Comparison of ENCODE assay signal across 8 cellular contexts in the genomic region with DNA sequence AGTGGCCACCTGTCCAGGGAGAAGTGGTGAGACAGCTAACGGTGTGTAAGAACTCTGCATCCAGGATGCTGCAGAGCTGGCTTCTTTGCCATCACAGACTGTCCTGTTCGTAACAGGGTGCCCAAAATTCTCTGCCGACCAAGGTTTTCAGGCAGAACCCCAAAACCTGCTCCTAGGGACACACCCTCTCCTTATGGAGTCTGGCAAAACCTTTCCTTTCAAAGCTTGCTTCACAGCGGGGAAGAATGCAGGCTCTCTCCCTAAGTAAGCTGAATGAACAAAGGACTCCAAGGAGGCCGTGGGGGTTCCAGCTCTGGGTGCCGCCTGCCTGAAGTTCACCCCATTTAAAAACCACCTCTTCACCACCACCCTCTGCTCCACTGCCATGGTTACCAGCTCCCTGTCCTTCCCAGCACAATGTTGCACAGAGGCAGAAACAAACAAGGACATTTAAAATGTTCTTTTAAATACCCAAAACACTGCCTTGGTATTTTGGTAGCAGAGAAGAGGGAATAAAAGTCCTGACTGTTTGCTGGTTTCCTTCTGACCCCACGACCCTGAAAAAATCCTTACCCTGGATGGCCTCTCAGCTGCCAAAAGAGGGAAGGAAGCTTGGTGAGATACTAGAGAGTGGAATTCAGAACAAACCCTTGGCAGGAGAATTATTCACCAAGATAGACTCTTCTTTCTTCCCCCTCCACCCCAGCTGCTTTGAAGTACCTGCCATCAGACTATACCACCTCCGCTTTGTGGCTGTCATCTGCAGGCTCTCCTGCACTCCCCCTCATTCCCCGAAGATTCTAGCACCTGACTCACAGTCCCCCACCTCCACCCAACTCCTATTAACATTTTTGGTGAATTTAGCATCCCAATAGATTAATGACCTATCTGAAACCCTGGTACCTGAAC.
DNase-seq lines count a peak whose midpoint lies in the region; TF ChIP-seq lines count a peak whose summit lies in the region.

No MANE protein-coding gene starts in this region.

- H3K36me3 ChIP-seq in ES-I3 (ENCODE audit: insufficient read depth, low read length): no peaks in the 10 kb centered on the region
- H3K36me3 ChIP-seq in NT2/D1 (ENCODE audit: insufficient read depth, insufficient read length, low read length): no peaks in the 10 kb centered on the region

- H3K9ac ChIP-seq in ES-I3 (ENCODE audit: low read depth, low read length) (peak overlapping the region; percentile 89), NT2/D1 (ENCODE audit: insufficient read length, low read depth) (peak overlapping the region; percentile 90)

- DNase-seq in NT2/D1 (ENCODE audit: low read depth, low spot score): no peak
- no peak for DNase-seq in astrocyte of the cerebellum (ENCODE audit: low read depth)
- DNase-seq in kidney glomerular epithelial cell (lab: John Stamatoyannopoulos, UW): peak; percentile 54
- DNase-seq in stimulated activated CD4-positive, alpha-beta T cell treated with anti-CD3 and anti-CD28 coated beads, TNF-alpha, amount 100 ng/mL, for 1 hour (ENCODE audit: low read depth in 3 of 3, low spot score in 1 of 3): peak in 2 of 3 donors; percentile 19 to 28
- no peak for DNase-seq in NCI-H1436 (lab: John Stamatoyannopoulos, UW)
- no peak for DNase-seq in NCI-H1694 (lab: John Stamatoyannopoulos, UW)
- DNase-seq in RKO (ENCODE audit: low spot score): no peak

- no peak for TF ChIP-seq CTCF in astrocyte of the cerebellum (IDR thresholded peaks at IDR 0.05; ENCODE audit: low read depth, low read length, missing control alignments)

- no peaks in the 10 kb centered on the region for H3K9me3 ChIP-seq in ES-I3 (ENCODE audit: control insufficient read depth, insufficient read depth, low read length)
- H3K9me3 ChIP-seq in NT2/D1 (ENCODE audit: insufficient read depth, low read length): no peaks in the 10 kb centered on the region

- in situ Hi-C loops in astrocyte of the cerebellum (cut with HindIII; ENCODE audit: low sequenced_read_pairs): loop anchor here (5.0 kb wide), 1 partner anchor 56 kb away; no protein-coding TSS in a partner anchor

- H3K4me1 ChIP-seq in ES-I3 (ENCODE audit: insufficient read depth, low read length) (peaks cover 13% of the 10 kb centered on the region), NT2/D1 (ENCODE audit: insufficient read depth, insufficient read length) (peaks cover 4% of the 10 kb centered on the region)

- peak overlapping the region; percentile 61 for H3K4me3 ChIP-seq in NT2/D1 (ENCODE audit: insufficient read length, low read depth)
- H3K4me3 ChIP-seq in astrocyte of the cerebellum (ENCODE audit: low read depth, low read length): peak overlapping the region; percentile 48

- peaks cover 3% of the 10 kb centered on the region for H3K27me3 ChIP-seq in NT2/D1 (ENCODE audit: insufficient read depth, insufficient read length)

Comparison
In these comparisons a context has a peak if more than half of its experiments do, and no peak if none do; other contexts are left out.
1. DNase-seq: peak in kidney glomerular epithelial cell (single experiment) and stimulated activated CD4-positive, alpha-beta T cell treated with anti-CD3 and anti-CD28 coated beads, TNF-alpha, amount 100 ng/mL, for 1 hour (2 of 3); none in NT2/D1 (single experiment), astrocyte of the cerebellum (single experiment), NCI-H1436 (single experiment), NCI-H1694 (single experiment) and RKO (single experiment).